Comparison of ENCODE assay signal across 1 cellular context in the genomic region with DNA sequence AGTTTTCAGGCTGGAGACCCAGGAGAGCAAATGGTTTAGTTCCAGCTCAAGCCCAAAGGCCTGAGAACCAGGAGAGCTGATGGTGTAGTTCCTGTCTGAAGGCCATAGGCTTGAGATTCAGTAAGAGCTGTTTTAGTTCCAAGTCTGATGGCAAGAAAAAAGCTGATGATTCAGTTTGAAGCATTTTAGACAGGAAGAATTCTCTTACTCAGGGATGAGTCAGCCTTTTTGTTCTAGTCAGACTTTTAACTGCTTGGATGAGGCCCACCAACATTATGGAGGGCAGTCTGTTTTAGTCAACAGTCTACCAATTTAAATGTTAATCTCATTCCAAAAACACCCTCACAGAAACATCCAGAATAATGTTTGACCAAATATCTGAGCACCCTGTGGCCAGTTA.
TF ChIP-seq lines count a peak whose summit lies in the region.

No MANE protein-coding gene starts in this region.

TF ChIP-seq in A549, 52 proteins besides CTCF, POLR2A, EP300 and RAD21 (continued from another document):
- TF ChIP-seq, protein P1, sequence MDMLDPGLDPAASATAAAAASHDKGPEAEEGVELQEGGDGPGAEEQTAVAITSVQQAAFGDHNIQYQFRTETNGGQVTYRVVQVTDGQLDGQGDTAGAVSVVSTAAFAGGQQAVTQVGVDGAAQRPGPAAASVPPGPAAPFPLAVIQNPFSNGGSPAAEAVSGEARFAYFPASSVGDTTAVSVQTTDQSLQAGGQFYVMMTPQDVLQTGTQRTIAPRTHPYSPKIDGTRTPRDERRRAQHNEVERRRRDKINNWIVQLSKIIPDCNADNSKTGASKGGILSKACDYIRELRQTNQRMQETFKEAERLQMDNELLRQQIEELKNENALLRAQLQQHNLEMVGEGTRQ (IDR thresholded peaks at IDR 0.05) = no peak
- TF ChIP-seq CHD4 (IDR thresholded peaks at IDR 0.05; ENCODE audit: borderline replicate concordance) = no peak
- TF ChIP-seq, protein P2, sequence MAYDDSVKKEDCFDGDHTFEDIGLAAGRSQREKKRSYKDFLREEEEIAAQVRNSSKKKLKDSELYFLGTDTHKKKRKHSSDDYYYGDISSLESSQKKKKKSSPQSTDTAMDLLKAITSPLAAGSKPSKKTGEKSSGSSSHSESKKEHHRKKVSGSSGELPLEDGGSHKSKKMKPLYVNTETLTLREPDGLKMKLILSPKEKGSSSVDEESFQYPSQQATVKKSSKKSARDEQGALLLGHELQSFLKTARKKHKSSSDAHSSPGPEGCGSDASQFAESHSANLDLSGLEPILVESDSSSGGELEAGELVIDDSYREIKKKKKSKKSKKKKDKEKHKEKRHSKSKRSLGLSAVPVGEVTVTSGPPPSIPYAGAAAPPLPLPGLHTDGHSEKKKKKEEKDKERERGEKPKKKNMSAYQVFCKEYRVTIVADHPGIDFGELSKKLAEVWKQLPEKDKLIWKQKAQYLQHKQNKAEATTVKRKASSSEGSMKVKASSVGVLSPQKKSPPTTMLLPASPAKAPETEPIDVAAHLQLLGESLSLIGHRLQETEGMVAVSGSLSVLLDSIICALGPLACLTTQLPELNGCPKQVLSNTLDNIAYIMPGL (CRISPR knock-in tag; IDR thresholded peaks at IDR 0.05; ENCODE audit: borderline replicate concordance) = no peak
- TF ChIP-seq, protein P3, sequence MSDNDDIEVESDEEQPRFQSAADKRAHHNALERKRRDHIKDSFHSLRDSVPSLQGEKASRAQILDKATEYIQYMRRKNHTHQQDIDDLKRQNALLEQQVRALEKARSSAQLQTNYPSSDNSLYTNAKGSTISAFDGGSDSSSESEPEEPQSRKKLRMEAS (IDR thresholded peaks at IDR 0.05) = no peak
- TF ChIP-seq HOXB13 (CRISPR knock-in tag; IDR thresholded peaks at IDR 0.05; ENCODE audit: low read depth) = no peak
- no peak for TF ChIP-seq CHD2 (IDR thresholded peaks at IDR 0.05; ENCODE audit: low read length, partially characterized antibody)
- no peak for TF ChIP-seq ELK1 (IDR thresholded peaks at IDR 0.05; ENCODE audit: low read depth, low read length)
- TF ChIP-seq TFCP2L1 (CRISPR knock-in tag; IDR thresholded peaks at IDR 0.05) = no peak
- TF ChIP-seq FOSB (CRISPR knock-in tag; IDR thresholded peaks at IDR 0.05) = no peak
